ENCODE assay signal across 8 cellular contexts in genomic region chr10:128035557-128035973, GRCh38.
DNase-seq lines count a peak whose midpoint lies in the region; ATAC-seq and TF ChIP-seq lines count a peak whose summit lies in the region.

No MANE protein-coding gene starts in this region.

- in situ Hi-C loops in GM13977 (cut with MboI; ENCODE audit: low pct_unique_long_range_greater_than_20kb, low sequenced_read_pairs, unreplicated experiment) (no loop called here), mammary epithelial cell (cut with MboI; ENCODE audit: low sequenced_read_pairs in 2 of 2) (no loop called here)

- H2AFZ ChIP-seq in mammary epithelial cell (ENCODE audit: low read depth, low read length) = no peak overlapping the region

- no peaks in the 10 kb centered on the region for H3K9me3 Mint-ChIP-seq in stimulated activated naive B cell treated with anti-CD40 and anti-IgM and Interleukin-4, amounts not matched to agents 10 μg/mL and 1 μg/mL and 100 μg/mL, for 72 hours

- DNase-seq in GM13977 (ENCODE audit: low spot score) (peak; percentile 78), WERI-Rb-1 (peak; percentile 58), mammary epithelial cell (peak; percentile 32), lower lobe of right lung (peak; percentile 72), NCI-H128 (lab: John Stamatoyannopoulos, UW; ENCODE audit: unreplicated experiment) (no peak)
- peak; percentile 31 for DNase-seq in stimulated activated naive B cell treated with anti-CD40 and anti-IgM and Interleukin-4, amounts not matched to agents 10 μg/mL and 1 μg/mL and 100 μg/mL, for 72 hours

- H3K27ac ChIP-seq in WERI-Rb-1 = no peak overlapping the region
- no peak overlapping the region for H3K27ac ChIP-seq in mammary epithelial cell (ENCODE audit: insufficient read depth, low read depth, low read length)
- no peak overlapping the region for H3K27ac ChIP-seq in lower lobe of right lung

- no peak overlapping the region for H3K27ac Mint-ChIP-seq in stimulated activated naive B cell treated with anti-CD40 and anti-IgM and Interleukin-4, amounts not matched to agents 10 μg/mL and 1 μg/mL and 100 μg/mL, for 72 hours

- intact Hi-C loops in mammary epithelial cell (cut with micrococcal nuclease) = loop anchor here (1.0 kb wide), 3 partner anchors 12 to 115 kb away; no protein-coding TSS in a partner anchor
- intact Hi-C loops in lower lobe of right lung (cut with DNase I) = no loop called here

- no peaks in the 10 kb centered on the region for H3K36me3 Mint-ChIP-seq in stimulated activated naive B cell treated with anti-CD40 and anti-IgM and Interleukin-4, amounts not matched to agents 10 μg/mL and 1 μg/mL and 100 μg/mL, for 72 hours

- no peaks in the 10 kb centered on the region for H3K36me3 ChIP-seq in WERI-Rb-1
- H3K36me3 ChIP-seq in mammary epithelial cell (ENCODE audit: insufficient read depth, low read length) = no peaks in the 10 kb centered on the region
- H3K36me3 ChIP-seq in lower lobe of right lung = no peaks in the 10 kb centered on the region

- H3K4me1 Mint-ChIP-seq in stimulated activated naive B cell treated with anti-CD40 and anti-IgM and Interleukin-4, amounts not matched to agents 10 μg/mL and 1 μg/mL and 100 μg/mL, for 72 hours = peaks cover 8 to 15% of the 10 kb centered on the region in 2 donors

- H3K27me3 ChIP-seq in WERI-Rb-1 (ENCODE audit: insufficient read depth, low read depth, severe bottlenecking) (no peaks in the 10 kb centered on the region), mammary epithelial cell (ENCODE audit: insufficient read depth, low read length) (no peaks in the 10 kb centered on the region), lower lobe of right lung (ENCODE audit: low read depth) (no peaks in the 10 kb centered on the region)

- H4K20me1 ChIP-seq in mammary epithelial cell (ENCODE audit: insufficient read depth, low read length) = no peaks in the 10 kb centered on the region

- no TSS peak for BruUV-seq in mammary epithelial cell (replicated peaks; lab: Mats Ljungman, UMichigan)

- TF ChIP-seq CTCF in GM13977 (IDR thresholded peaks at IDR 0.05; ENCODE audit: extremely low read depth, insufficient read depth, missing control alignments) (peak; percentile 77), WERI-Rb-1 (IDR thresholded peaks at IDR 0.05; ENCODE audit: low read depth, low read length) (peak; percentile 92), mammary epithelial cell (conservative IDR thresholded peaks at IDR 0.05 in 1 of 2, IDR thresholded peaks at IDR 0.05 in 1 of 2; ENCODE audit: extremely low read depth in 1 of 2, insufficient read depth in 1 of 2, low read depth in 1 of 2, low read length in 2 of 2) (peak; percentile 84 to 97), lower lobe of right lung (IDR thresholded peaks at IDR 0.05) (peak; percentile 76)

- H3K79me2 ChIP-seq in mammary epithelial cell (ENCODE audit: insufficient read depth, low read length) = no peaks in the 10 kb centered on the region

- no peak overlapping the region for H3K9ac ChIP-seq in mammary epithelial cell (ENCODE audit: insufficient read depth, low read length)

- dilution Hi-C loops in mammary epithelial cell (cut with HindIII; ENCODE audit: low sequenced_read_pairs) = no loop called here

- CTCF ChIA-PET in mammary epithelial cell (lab: Charles Lee; ENCODE audit: low non-redundant PET) = interaction anchor here (1.9 kb wide), 1 partner anchor 34 kb away, joined by 15 read pairs; no protein-coding TSS in a partner anchor

- H3K4me3 ChIP-seq in WERI-Rb-1 (ENCODE audit: low read depth, low read length) = no peak overlapping the region
- no peak overlapping the region for H3K4me3 ChIP-seq in mammary epithelial cell (replicated peaks in 1 of 3; ENCODE audit: insufficient read depth in 1 of 3, low read depth in 2 of 3, low read length in 3 of 3)
- no peak overlapping the region for H3K4me3 ChIP-seq in lower lobe of right lung

- 63% methylated on average over 5 of the region's 5 CpGs for WGBS in mammary epithelial cell (ENCODE audit: low coverage, missing lambda C conversion rate)

- H3K4me2 ChIP-seq in mammary epithelial cell (ENCODE audit: insufficient read depth, low read depth, low read length) = no peak overlapping the region

- no peak overlapping the region for H3K4me3 Mint-ChIP-seq in stimulated activated naive B cell treated with anti-CD40 and anti-IgM and Interleukin-4, amounts not matched to agents 10 μg/mL and 1 μg/mL and 100 μg/mL, for 72 hours

- ATAC-seq in HG03354 (IDR thresholded peaks at IDR 0.05; ENCODE audit: poor library complexity, severe bottlenecking, unreplicated experiment) (peak; percentile 81), lower lobe of right lung (peak; percentile 72 to 86), GM21737 (IDR thresholded peaks at IDR 0.05; ENCODE audit: unreplicated experiment) (no peak)
- ATAC-seq in stimulated activated naive B cell treated with anti-CD40 and anti-IgM and Interleukin-4, amounts not matched to agents 10 μg/mL and 1 μg/mL and 100 μg/mL, for 72 hours (replicated peaks) = peak; percentile 73 to 80

- no peaks in the 10 kb centered on the region for H3K9me3 ChIP-seq in WERI-Rb-1 (ENCODE audit: severe bottlenecking)
- no peaks in the 10 kb centered on the region for H3K9me3 ChIP-seq in mammary epithelial cell (replicated peaks; ENCODE audit: insufficient read depth, low read length)
- H3K9me3 ChIP-seq in lower lobe of right lung = no peaks in the 10 kb centered on the region

- H3K27me3 Mint-ChIP-seq in stimulated activated naive B cell treated with anti-CD40 and anti-IgM and Interleukin-4, amounts not matched to agents 10 μg/mL and 1 μg/mL and 100 μg/mL, for 72 hours = peaks cover 0 to 15% of the 10 kb centered on the region in 2 donors

- H3K4me1 ChIP-seq in mammary epithelial cell (ENCODE audit: insufficient read depth, low read length) = peaks cover 8% of the 10 kb centered on the region
- no peaks in the 10 kb centered on the region for H3K4me1 ChIP-seq in lower lobe of right lung
